ENCODE assay signal across 17 cellular contexts in the genomic region with DNA sequence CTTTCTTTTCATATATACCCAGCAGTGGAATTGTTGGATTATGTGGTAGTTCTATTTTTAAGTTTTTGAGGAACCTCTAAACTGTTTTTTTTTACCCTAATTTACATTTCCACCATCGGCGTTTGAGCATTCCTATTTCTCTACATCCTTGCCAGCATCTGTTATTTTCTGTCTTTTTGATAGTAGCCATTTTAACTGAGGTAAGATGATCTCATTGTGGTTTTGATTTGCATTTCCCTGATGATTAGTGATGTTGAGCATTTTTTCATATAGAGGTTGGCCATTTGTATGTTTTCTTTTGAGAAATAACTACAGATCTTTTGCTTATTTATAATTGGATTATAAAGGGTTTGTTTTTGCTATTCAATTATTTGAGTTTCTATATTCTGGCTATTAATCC.
"Had no signal": no experiment of that assay in that cellular context is flagged by ENCODE, and none has a peak within 500 bp of the region (broad histone marks: within the 10 kb centered on the region; RNA-seq: fewer than 3 reads in every experiment).

No MANE protein-coding gene starts in this region.

- H3K27ac ChIP-seq: dorsolateral prefrontal cortex, left lung, neural progenitor cell, parathyroid adenoma, right lobe of liver, stomach, thyroid gland had no signal

- H3K9ac ChIP-seq: neural progenitor cell, parathyroid adenoma had no signal

- H3K36me3 ChIP-seq: left lung, right lobe of liver, stomach, thyroid gland had no signal

- ATAC-seq: left cardiac atrium; left lung; mucosa of descending colon; right lobe of liver; stimulated activated effector memory CD8-positive, alpha-beta T cell treated with anti-CD3 and anti-CD28 coated beads, Interleukin-12 subunit alpha, Interleukin-12 subunit beta, amount 100 ng/mL, for 72 hours had no signal

- FAIRE-seq: colon had no signal

- H2AFZ ChIP-seq: neural progenitor cell, parathyroid adenoma had no signal

- H3K4me1 ChIP-seq: parathyroid adenoma, right lobe of liver, thyroid gland had no signal

- H3K4me2 ChIP-seq: neural progenitor cell had no signal

- H3K9me3 ChIP-seq: mucosa of descending colon, right lobe of liver, thyroid gland had no signal

- DNase-seq: dorsolateral prefrontal cortex; effector CD4-positive, alpha-beta T cell; left cardiac atrium; left lung; mesenchymal stem cell; mucosa of descending colon; naive B cell; right lobe of liver; stimulated activated CD4-positive, alpha-beta T cell treated with anti-CD3 and anti-CD28 coated beads, Interleukin-2, amount 100 ng/mL, for 24 hours; stimulated activated CD4-positive, alpha-beta T cell treated with anti-CD3 and anti-CD28 coated beads, Interleukin-4, amount 100 ng/mL, for 24 hours; stimulated activated naive CD4-positive, alpha-beta T cell treated with Interleukin-2 at 50 U/mL for 16 hours; stomach; thyroid gland had no signal

- H3K27me3 ChIP-seq: dorsolateral prefrontal cortex, left lung, neural progenitor cell, right lobe of liver, stomach, thyroid gland had no signal

- H3K4me3 ChIP-seq: dorsolateral prefrontal cortex, left lung, mucosa of descending colon, neural progenitor cell, right lobe of liver, stomach, thyroid gland had no signal

- H3K79me2 ChIP-seq: parathyroid adenoma had no signal
